Comparison of ENCODE assay signal across 4 cellular contexts in the genomic region with DNA sequence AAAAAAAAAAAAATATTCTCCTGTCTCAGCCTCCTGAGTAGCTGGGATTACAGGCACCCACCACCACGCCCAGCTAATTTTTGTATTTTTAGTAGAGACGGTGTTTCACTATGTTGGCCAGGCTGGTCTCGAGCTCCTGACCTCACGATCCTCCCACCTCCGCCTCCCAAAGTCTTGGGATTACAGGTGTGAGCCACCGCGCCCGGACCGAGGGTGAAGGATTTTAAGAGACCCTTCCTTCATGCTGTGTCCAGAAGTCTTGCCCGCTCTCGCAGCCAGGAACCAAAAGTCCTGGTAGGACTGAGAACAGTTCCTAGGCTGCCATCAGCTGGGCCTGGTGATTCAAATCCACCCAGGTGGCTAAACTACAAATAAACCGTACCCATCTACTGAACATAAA. TPM values are rescaled to one million over a fixed set of nuclear protein-coding genes. Genes with fewer than 3 reads are reported as not detected.
"Had no signal": no experiment of that assay in that cellular context is flagged by ENCODE, and none has a peak within 500 bp of the region (broad histone marks: within the 10 kb centered on the region; RNA-seq: fewer than 3 reads in every experiment).

No MANE protein-coding gene starts in this region.

RNA-seq across cellular contexts. Expression of gene ATG9B, which starts 12.7 kb away (rescaled TPM):
- total RNA-seq: endothelial cell of umbilical vein, glomerular endothelial cell, osteoblast had no signal

RNA-seq across cellular contexts. Expression of gene NOS3, which starts 20.8 kb away (rescaled TPM):
- total RNA-seq: osteoblast had no signal

RNA-seq across cellular contexts. Expression of gene KCNH2, which starts 33.5 kb away (rescaled TPM):
- total RNA-seq: glomerular endothelial cell, osteoblast had no signal
- polyA plus RNA-seq: mammary epithelial cell had no signal
